Comparison of ENCODE assay signal across 8 cellular contexts in the genomic region with DNA sequence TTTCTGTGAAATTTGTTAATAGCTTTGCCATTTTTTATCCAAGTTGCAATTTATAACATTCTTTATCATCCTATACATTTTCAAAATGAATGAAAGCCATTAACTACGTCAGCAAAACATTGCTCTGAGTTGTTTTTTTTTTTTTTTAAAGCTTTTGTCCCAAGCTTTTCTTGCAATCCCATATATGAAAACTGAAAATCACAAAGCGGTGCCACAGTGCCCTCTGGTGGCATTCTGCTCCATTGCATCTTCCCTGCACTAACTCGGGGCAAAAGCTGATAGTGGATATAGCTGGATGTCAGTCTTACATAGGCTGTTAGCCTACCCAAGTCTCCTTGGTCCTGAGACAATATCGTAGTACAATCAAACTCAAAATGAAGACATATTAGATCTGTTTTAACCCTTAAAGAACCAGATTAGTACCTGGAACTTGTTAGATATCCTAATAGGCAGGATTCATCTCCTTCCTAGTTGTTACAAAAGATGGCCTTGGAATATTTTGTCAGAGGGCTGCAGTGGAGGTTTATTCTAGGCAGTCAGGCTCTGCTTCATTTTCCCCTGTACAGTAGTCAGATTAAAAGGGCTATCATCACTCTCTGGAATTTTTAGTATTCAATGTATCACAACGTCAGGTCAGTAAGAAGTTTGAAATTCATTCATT.
DNase-seq lines count a peak whose midpoint lies in the region; ATAC-seq, FAIRE-seq and TF ChIP-seq lines count a peak whose summit lies in the region.

No MANE protein-coding gene starts in this region.

- H3K4me2 ChIP-seq in DOHH2 (ENCODE audit: low read length) (no peak overlapping the region), OCI-LY7 (ENCODE audit: low read length) (no peak overlapping the region)

- ATAC-seq in GM21390 (IDR thresholded peaks at IDR 0.05; ENCODE audit: unreplicated experiment), result peak; percentile 84
- peak; percentile 53 to 93 (median 83) for ATAC-seq in pancreas

- H3K4me3 ChIP-seq in DOHH2 (ENCODE audit: low read length), result no peak overlapping the region
- H3K4me3 ChIP-seq in OCI-LY7 (ENCODE audit: low read depth, low read length, poor library complexity, severe bottlenecking), result no peak overlapping the region
- no peak overlapping the region for H3K4me3 ChIP-seq in pancreas

- CTCF ChIA-PET in OCI-LY7 (lab: Charles Lee; ENCODE audit: unreplicated experiment), result interaction anchor here (0.8 to 1.1 kb wide), 5 partner anchors 150 to 374 kb away, joined by 3 to 11 read pairs (median 4); no protein-coding TSS in a partner anchor

- peak; percentile 70 for FAIRE-seq in pancreas (lab: Jason Lieb, UNC)

- DNase-seq in HT1080 (ENCODE audit: low read depth), result peak; percentile 76
- peak; percentile 57 for DNase-seq in OCI-LY7 (ENCODE audit: low spot score)
- DNase-seq in activated T-helper 9 cell treated with anti-CD3 and anti-CD28 coated beads, Interleukin-2, amount 50 U/mL, for 16 hours (ENCODE audit: low read depth), result peak; percentile 12
- DNase-seq in globus pallidus (ENCODE audit: low spot score), result peak; percentile 65
- DNase-seq in pancreas, result peak; percentile 24 to 78 (median 50)
- no peak for DNase-seq in NK-92 treated with Interleukin-12 subunit alpha and Interleukin-12 subunit beta, amount 100 ng/mL, for 24 hours (lab: John Stamatoyannopoulos, UW)

- H3K27me3 ChIP-seq in DOHH2 (ENCODE audit: control insufficient read depth, low read length), result no peaks in the 10 kb centered on the region
- no peaks in the 10 kb centered on the region for H3K27me3 ChIP-seq in pancreas

- TF ChIP-seq CTCF in DOHH2 (IDR thresholded peaks at IDR 0.05; ENCODE audit: low read depth, low read length, poor library complexity, severe bottlenecking), result peak; percentile 94
- TF ChIP-seq CTCF in OCI-LY7 (conservative IDR thresholded peaks at IDR 0.05; ENCODE audit: low read length), result peak; percentile 98
- TF ChIP-seq CTCF in pancreas (IDR thresholded peaks at IDR 0.05), result peak; percentile 78 to 93 (median 88)

- H3K4me1 ChIP-seq in DOHH2 (ENCODE audit: control insufficient read depth, low read length) (peaks cover 9% of the 10 kb centered on the region; the same call in 1 of the 2 replicates), OCI-LY7 (ENCODE audit: insufficient read depth, low read length, poor library complexity, severe bottlenecking) (no peaks in the 10 kb centered on the region), pancreas (no peaks in the 10 kb centered on the region)

- BruUV-seq in OCI-LY7 (replicated peaks; lab: Mats Ljungman, UMichigan), result no TSS peak

- no peaks in the 10 kb centered on the region for H3K36me3 ChIP-seq in DOHH2 (ENCODE audit: control insufficient read depth, low read length)
- no peaks in the 10 kb centered on the region for H3K36me3 ChIP-seq in OCI-LY7 (ENCODE audit: insufficient read depth, low read length)
- no peaks in the 10 kb centered on the region for H3K36me3 ChIP-seq in pancreas

- H3K9me2 ChIP-seq in DOHH2 (replicated peaks; ENCODE audit: control insufficient read depth, low read length) (no peaks in the 10 kb centered on the region), OCI-LY7 (ENCODE audit: insufficient read depth, low read length) (no peaks in the 10 kb centered on the region)

- no peak overlapping the region for H2AFZ ChIP-seq in OCI-LY7 (ENCODE audit: low read length)

- POLR2A ChIA-PET in OCI-LY7 (lab: Charles Lee), result interaction anchor here (0.6 to 1.4 kb wide), 11 partner anchors 10 to 331 kb away, joined by 3 to 10 read pairs (median 4); no protein-coding TSS in a partner anchor

- no peak overlapping the region for H3K27ac ChIP-seq in DOHH2 (ENCODE audit: low read depth, low read length)
- H3K27ac ChIP-seq in OCI-LY7 (ENCODE audit: low read depth, low read length, poor library complexity, severe bottlenecking), result no peak overlapping the region
- H3K27ac ChIP-seq in pancreas, result no peak overlapping the region

- intact Hi-C loops in OCI-LY7 (cut with micrococcal nuclease; ENCODE audit: unreplicated experiment) (loop anchor here (1.0 to 2.0 kb wide), 3 partner anchors 30 to 337 kb away; no protein-coding TSS in a partner anchor), pancreas (cut with DNase I) (no loop called here)

- H3K9me3 ChIP-seq in DOHH2 (ENCODE audit: control insufficient read depth, insufficient read depth, low read length) (no peaks in the 10 kb centered on the region), OCI-LY7 (ENCODE audit: low read length) (no peaks in the 10 kb centered on the region), pancreas (no peaks in the 10 kb centered on the region)

- H3F3A ChIP-seq in DOHH2 (ENCODE audit: control insufficient read depth, insufficient read depth), result no peaks in the 10 kb centered on the region

- H4K20me1 ChIP-seq in DOHH2 (ENCODE audit: control insufficient read depth, insufficient read depth, low read depth, low read length) (no peaks in the 10 kb centered on the region), OCI-LY7 (ENCODE audit: insufficient read depth, low read length) (no peaks in the 10 kb centered on the region)

- H3K79me2 ChIP-seq in DOHH2 (ENCODE audit: control insufficient read depth, low read length) (no peaks in the 10 kb centered on the region), OCI-LY7 (ENCODE audit: insufficient read depth, low read depth, low read length) (no peaks in the 10 kb centered on the region)

- 20% methylated on average over 5 of the region's 5 CpGs for WGBS in pancreas, 2 donors
